Comparison of ENCODE assay signal across 24 cellular contexts in genomic region chr1:41355761-41356160, GRCh38. TPM values are rescaled to one million over a fixed set of nuclear protein-coding genes. Genes with fewer than 3 reads are reported as not detected.
DNase-seq lines count a peak whose midpoint lies in the region; ATAC-seq, FAIRE-seq and TF ChIP-seq lines count a peak whose summit lies in the region.
"Had no signal": no experiment of that assay in that cellular context is flagged by ENCODE, and none has a peak within 500 bp of the region (broad histone marks: within the 10 kb centered on the region; RNA-seq: fewer than 3 reads in every experiment).

No MANE protein-coding gene starts in this region.

- H3K27me3 Mint-ChIP-seq in activated T-cell treated with anti-CD3 and anti-CD28 coated beads, Interleukin-2, amount 50 U/mL, for 24 hours: peaks cover 12% of the 10 kb centered on the region
- peaks cover 19% of the 10 kb centered on the region for H3K27me3 Mint-ChIP-seq in activated T-cell treated with anti-CD3 and anti-CD28 coated beads, Interleukin-2, amount 50 U/mL, for 72 hours (ENCODE audit: low read depth)
- peaks cover 20% of the 10 kb centered on the region for H3K27me3 Mint-ChIP-seq in neural progenitor cell (ENCODE audit: insufficient read depth, low read depth)

- no peaks in the 10 kb centered on the region for H3K27me3 ChIP-seq in GM12878 (replicated peaks in 1 of 2; ENCODE audit: control insufficient read depth in 2 of 2, insufficient read depth in 2 of 2, low read length in 1 of 2)
- H3K27me3 ChIP-seq in neural progenitor cell: peaks cover 6% of the 10 kb centered on the region
- H3K27me3 ChIP-seq in suprapubic skin: no peaks in the 10 kb centered on the region

- H3K4me2 ChIP-seq in GM12878 (ENCODE audit: control insufficient read depth, insufficient read depth): no peak overlapping the region
- no peak overlapping the region for H3K4me2 ChIP-seq in neural progenitor cell

- TF ChIP-seq POLR2A in GM12878 (IDR thresholded peaks at IDR 0.05; ENCODE audit: low read depth, low read length): no peak
- no peak for TF ChIP-seq POLR2A in suprapubic skin (IDR thresholded peaks at IDR 0.05)

- H3F3A ChIP-seq in neural progenitor cell (ENCODE audit: low read depth): peaks cover 15% of the 10 kb centered on the region

- TF ChIP-seq CTCF in GM12878 (IDR thresholded peaks at IDR 0.05 in 2 of 3, conservative IDR thresholded peaks at IDR 0.05 in 1 of 3; ENCODE audit: control insufficient read depth in 2 of 3, extremely low read depth in 1 of 3, insufficient read depth in 1 of 3, low read depth in 3 of 3, low read length in 3 of 3): no peak
- no peak for TF ChIP-seq CTCF in neural progenitor cell (IDR thresholded peaks at IDR 0.05)
- no peak for TF ChIP-seq CTCF in suprapubic skin (IDR thresholded peaks at IDR 0.05)

- no peak overlapping the region for H3K4me3 Mint-ChIP-seq in activated T-cell treated with anti-CD3 and anti-CD28 coated beads, Interleukin-2, amount 50 U/mL, for 24 hours
- no peak overlapping the region for H3K4me3 Mint-ChIP-seq in activated T-cell treated with anti-CD3 and anti-CD28 coated beads, Interleukin-2, amount 50 U/mL, for 72 hours
- H3K4me3 Mint-ChIP-seq in neural progenitor cell: no peak overlapping the region
- H3K4me3 Mint-ChIP-seq: CD8-positive, alpha-beta memory T cell had no signal

- H3K9ac ChIP-seq in GM12878 (ENCODE audit: control insufficient read depth, insufficient read depth, low read length) (no peak overlapping the region), neural progenitor cell (no peak overlapping the region)

- H2AFZ ChIP-seq in GM12878 (ENCODE audit: control insufficient read depth, low read depth, low read length) (no peak overlapping the region), neural progenitor cell (replicated peaks) (no peak overlapping the region)

- H3K4me1 ChIP-seq in GM12878 (ENCODE audit: control insufficient read depth, insufficient read depth, low read length): peaks cover 10% of the 10 kb centered on the region; the same call in 1 of the 2 replicates
- H3K4me1 ChIP-seq in neural progenitor cell: peaks cover 24% of the 10 kb centered on the region
- peaks cover 53% of the 10 kb centered on the region for H3K4me1 ChIP-seq in suprapubic skin

- ATAC-seq in activated T-cell treated with anti-CD3 and anti-CD28 coated beads, Interleukin-2, amount 50 U/mL, for 72 hours (replicated peaks in 1 of 2): no peak
- ATAC-seq in GM12878 (no peak), GM19463 (IDR thresholded peaks at IDR 0.05; ENCODE audit: unreplicated experiment) (no peak)
- ATAC-seq: Right ventricle myocardium inferior had no signal

- H3K9me3 ChIP-seq in GM12878 (replicated peaks; ENCODE audit: control insufficient read depth, insufficient read depth, low read length): no peaks in the 10 kb centered on the region; the same call in 2 of the 3 replicates
- no peaks in the 10 kb centered on the region for H3K9me3 ChIP-seq in neural progenitor cell (ENCODE audit: low read depth)
- no peaks in the 10 kb centered on the region for H3K9me3 ChIP-seq in suprapubic skin

- peak; percentile 13 for FAIRE-seq in GM12878 (lab: Jason Lieb, UNC)
- FAIRE-seq: A204.1, H54 had no signal

- POLR2A ChIA-PET in GM12878 (lab: Charles Lee): interaction anchor here (0.8 kb wide), 1 partner anchor 8 kb away, joined by 3 read pairs; no protein-coding TSS in a partner anchor

- no peaks in the 10 kb centered on the region for H4K20me1 ChIP-seq in GM12878 (ENCODE audit: control insufficient read depth, insufficient read depth)
- H4K20me1 ChIP-seq in neural progenitor cell (ENCODE audit: low read depth): no peaks in the 10 kb centered on the region

- SMC1A ChIA-PET in GM12878 (lab: Charles Lee; ENCODE audit: uncharacterized antibody, unreplicated experiment): interaction anchor here (1.8 kb wide), 1 partner anchor 9 kb away, joined by 7 read pairs; no protein-coding TSS in a partner anchor

- H3K4me1 Mint-ChIP-seq in activated T-cell treated with anti-CD3 and anti-CD28 coated beads, Interleukin-2, amount 50 U/mL, for 24 hours (ENCODE audit: low read depth): peaks cover 6% of the 10 kb centered on the region
- peaks cover 5% of the 10 kb centered on the region for H3K4me1 Mint-ChIP-seq in activated T-cell treated with anti-CD3 and anti-CD28 coated beads, Interleukin-2, amount 50 U/mL, for 72 hours (ENCODE audit: low read depth)
- H3K4me1 Mint-ChIP-seq in neural progenitor cell: peaks cover 36% of the 10 kb centered on the region

- H3K27ac ChIP-seq in GM12878 (ENCODE audit: control insufficient read depth, insufficient read depth) (no peak overlapping the region), neural progenitor cell (no peak overlapping the region), suprapubic skin (no peak overlapping the region)
- H3K27ac ChIP-seq: C4-2B had no signal

- TF ChIP-seq RAD21 in GM12878 (IDR thresholded peaks at IDR 0.05; ENCODE audit: insufficient read depth, low read depth, low read length): no peak

- WGBS in GM12878 (ENCODE audit: insufficient coverage, insufficient replicate concordance, low lambda C conversion rate, missing lambda C conversion rate): 41% methylated on average over 6 of the region's 6 CpGs
- 79% methylated on average over 6 of the region's 6 CpGs for WGBS in suprapubic skin

- no peak overlapping the region for H3K27ac Mint-ChIP-seq in activated T-cell treated with anti-CD3 and anti-CD28 coated beads, Interleukin-2, amount 50 U/mL, for 24 hours
- no peak overlapping the region for H3K27ac Mint-ChIP-seq in activated T-cell treated with anti-CD3 and anti-CD28 coated beads, Interleukin-2, amount 50 U/mL, for 72 hours
- H3K27ac Mint-ChIP-seq in neural progenitor cell: no peak overlapping the region

- TF ChIP-seq EP300 in GM12878 (IDR thresholded peaks at IDR 0.05; ENCODE audit: borderline replicate concordance in 1 of 2, control insufficient read depth in 1 of 2, low read depth in 2 of 2, low read length in 2 of 2): no peak
- no peak for TF ChIP-seq EP300 in suprapubic skin (IDR thresholded peaks at IDR 0.05)

- in situ Hi-C loops in GM12878 (cut with MboI): no loop called here

- H3K4me3 ChIP-seq in GM12878 (no peak overlapping the region), neural progenitor cell (no peak overlapping the region), suprapubic skin (no peak overlapping the region)

- BruUV-seq in GM12878 (replicated peaks; lab: Mats Ljungman, UMichigan): no TSS peak

- DNase-seq in activated T-cell treated with anti-CD3 and anti-CD28 coated beads, Interleukin-2, amount 50 U/mL, for 24 hours: peak; percentile 8
- DNase-seq in activated T-cell treated with anti-CD3 and anti-CD28 coated beads, Interleukin-2, amount 50 U/mL, for 72 hours: no peak
- DNase-seq in GM12878 (ENCODE audit: low read depth, low spot score) (no peak), neural progenitor cell (ENCODE audit: low spot score) (peak; percentile 1), suprapubic skin (ENCODE audit: low spot score in 2 of 2) (peak; percentile 23 to 40), DMS153 treated with DMSO at 0.1 percent for 48 hours (lab: John Stamatoyannopoulos, UW; ENCODE audit: unreplicated experiment) (no peak), HT-29 (ENCODE audit: low spot score) (no peak)
- DNase-seq: Calu3; CD8-positive, alpha-beta memory T cell; DMS53; GF-D8; Kasumi-1; NCI-H1694; NCI-H2081; NCI-H2171; NCI-H345; NCI-H524; NCI-H82; OCI-M1 had no signal

- no peaks in the 10 kb centered on the region for H3K9me3 Mint-ChIP-seq in activated T-cell treated with anti-CD3 and anti-CD28 coated beads, Interleukin-2, amount 50 U/mL, for 24 hours
- no peaks in the 10 kb centered on the region for H3K9me3 Mint-ChIP-seq in activated T-cell treated with anti-CD3 and anti-CD28 coated beads, Interleukin-2, amount 50 U/mL, for 72 hours
- no peaks in the 10 kb centered on the region for H3K9me3 Mint-ChIP-seq in neural progenitor cell
- H3K9me3 Mint-ChIP-seq: CD8-positive, alpha-beta memory T cell had no signal

- H3K36me3 ChIP-seq in GM12878 (ENCODE audit: control insufficient read depth in 2 of 2, insufficient read depth in 2 of 2, low read length in 1 of 2): no peaks in the 10 kb centered on the region
- H3K36me3 ChIP-seq in neural progenitor cell: no peaks in the 10 kb centered on the region
- no peaks in the 10 kb centered on the region for H3K36me3 ChIP-seq in suprapubic skin

- no peaks in the 10 kb centered on the region for H3K79me2 ChIP-seq in GM12878 (ENCODE audit: control insufficient read depth, insufficient read depth, low read length)
- no peaks in the 10 kb centered on the region for H3K79me2 ChIP-seq in neural progenitor cell (ENCODE audit: low read depth)

- RAD21 ChIA-PET in GM12878 (lab: Charles Lee; ENCODE audit: unreplicated experiment): interaction anchor here (0.7 to 2.0 kb wide), 3 partner anchors 10 to 46 kb away, joined by 3 to 6 read pairs (median 4); no protein-coding TSS in a partner anchor

- CTCF ChIA-PET in GM12878 (lab: Yijun Ruan, JAX): interaction anchor here (1.0 to 2.0 kb wide), 4 partner anchors 11 to 33 kb away, joined by 3 to 7 read pairs (median 4); no protein-coding TSS in a partner anchor

- H3K36me3 Mint-ChIP-seq in activated T-cell treated with anti-CD3 and anti-CD28 coated beads, Interleukin-2, amount 50 U/mL, for 24 hours (ENCODE audit: low read depth): no peaks in the 10 kb centered on the region
- no peaks in the 10 kb centered on the region for H3K36me3 Mint-ChIP-seq in activated T-cell treated with anti-CD3 and anti-CD28 coated beads, Interleukin-2, amount 50 U/mL, for 72 hours (ENCODE audit: insufficient read depth in 2 of 2)
- no peaks in the 10 kb centered on the region for H3K36me3 Mint-ChIP-seq in neural progenitor cell
- H3K36me3 Mint-ChIP-seq: CD8-positive, alpha-beta memory T cell had no signal

- intact Hi-C loops in GM12878 (cut with micrococcal nuclease; ENCODE audit: unreplicated experiment): no loop called here

RNA-seq across cellular contexts. Expression of gene FOXO6, which starts 5.5 kb away (rescaled TPM):
- under 1 TPM; 0.19 to 0.21 TPM for total RNA-seq in activated T-cell treated with anti-CD3 and anti-CD28 coated beads, Interleukin-2, amount 50 U/mL, for 72 hours
- total RNA-seq in GM12878 (2013; cell fraction: nucleolus; rRNA removed): 3.1 and 4.2 TPM in 2 replicates
- total RNA-seq in GM12878 (2014; rRNA removed) (not detected in 2 replicates), GM12878 (2014; rRNA removed; fragmentation: Illumina TruSeq; extraction: Trizol) (not detected in 2 replicates), GM12878 (2021) (0.13 TPM in 1 of 2 replicates, not detected in the other), neural progenitor cell (ENCODE audit: low replicate concordance) (2.1 TPM in 1 of 2 replicates, not detected in the other), suprapubic skin (1 to 10 TPM; 1.4 to 2.8 (median 1.6) TPM)
- polyA plus RNA-seq in GM12878 (2011; ENCODE audit: low read depth): not detected
- polyA plus RNA-seq in GM12878 (2011; rRNA removed) (0.09 and 0.37 TPM in 2 replicates), GM12878 (2014; fragmentation: Illumina TruSeq; extraction: Trizol) (not detected in 2 replicates), GM12878 (2014; fragmentation: Nextera tagmentation; extraction: Ambion mirVana) (not detected), GM12878 (2014; rRNA removed) (0.05 TPM in 1 of 2 replicates, not detected in the other), GM12878 (2016; fragmentation: Nextera tagmentation; extraction: Ambion mirVana) (not detected)
- polyA plus RNA-seq in GM12878 (2011; cell fraction: cytosol; rRNA removed): 0.18 and 0.25 TPM in 2 replicates
- polyA plus RNA-seq in GM12878 (2011; cell fraction: nucleus; rRNA removed): 0.57 and 0.67 TPM in 2 replicates
- 0.05 and 0.07 TPM in 2 replicates for polyA plus RNA-seq in GM12878 (2012)
- 0.10 and 0.15 TPM in 2 replicates for polyA minus RNA-seq in GM12878 (2011; rRNA and poly(A)+ RNA removed)
- polyA minus RNA-seq in GM12878 (2011; cell fraction: cytosol; rRNA and poly(A)+ RNA removed): 0.67 TPM in 1 of 2 replicates, not detected in the other
- polyA minus RNA-seq in GM12878 (2011; cell fraction: nucleus; rRNA and poly(A)+ RNA removed): 0.48 and 1.1 TPM in 2 replicates
- total RNA-seq in HT-29 (2014; rRNA removed; shearing (Covaris generic)): 1.5 and 1.9 TPM in 2 replicates
- polyA plus RNA-seq: CD8-positive, alpha-beta memory T cell had no signal

Comparison
In these comparisons a context has a peak if more than half of its experiments do, and no peak if none do; other contexts are left out.
1. DNase-seq: peak in activated T-cell treated with anti-CD3 and anti-CD28 coated beads, Interleukin-2, amount 50 U/mL, for 24 hours (single experiment), neural progenitor cell (single experiment) and suprapubic skin (2 of 2); none in activated T-cell treated with anti-CD3 and anti-CD28 coated beads, Interleukin-2, amount 50 U/mL, for 72 hours (0 of 2), GM12878 (single experiment), DMS153 treated with DMSO at 0.1 percent for 48 hours (single experiment) and HT-29 (single experiment).